In the genomic region with DNA sequence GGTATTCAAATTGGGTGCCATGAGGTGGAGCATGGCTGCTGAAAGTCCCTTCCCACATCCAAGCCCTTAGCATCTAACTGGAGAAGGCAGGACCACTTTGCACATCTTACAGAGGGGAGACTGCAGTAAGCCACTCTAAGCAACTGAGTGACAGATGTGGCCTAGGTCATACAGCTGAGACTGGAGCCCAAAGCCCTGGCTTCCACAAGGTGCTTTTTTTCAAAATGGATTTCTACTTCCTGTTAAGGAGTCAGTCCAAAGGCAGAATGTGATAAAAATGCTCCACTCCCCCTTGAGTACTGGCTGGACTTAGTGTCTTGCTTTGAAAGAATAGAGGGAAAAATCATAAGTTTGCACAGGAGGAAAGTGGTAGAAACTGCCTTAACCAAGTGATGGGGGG, we compare ENCODE assay signal across 34 cellular contexts.
"Had no signal": no experiment of that assay in that cellular context is flagged by ENCODE, and none has a peak within 500 bp of the region (broad histone marks: within the 10 kb centered on the region; RNA-seq: fewer than 3 reads in every experiment).

No MANE protein-coding gene starts in this region.

- H3K27ac ChIP-seq: adrenal gland, body of pancreas, brain microvascular endothelial cell, breast epithelium, VCaP had no signal

- H3K9me3 Mint-ChIP-seq: activated B cell treated with CpG ODN at 0.5 μM for 24 hours; activated CD4-positive, alpha-beta memory T cell treated with anti-CD3 and anti-CD28 coated beads for 36 hours; activated CD4-positive, alpha-beta T cell treated with anti-CD3 and anti-CD28 coated beads, Interleukin-2, amount 10 ng/mL, durations not matched to agents 24 days and 14 days; activated CD8-positive, alpha-beta T cell treated with anti-CD3 and anti-CD28 coated beads for 36 hours; activated naive CD4-positive, alpha-beta T cell treated with anti-CD3 and anti-CD28 coated beads for 36 hours; activated naive CD4-positive, alpha-beta T cell treated with anti-CD3 and anti-CD28 coated beads, Interleukin-2, amount 50 U/mL, for 72 hours; activated naive CD8-positive, alpha-beta T cell treated with anti-CD3 and anti-CD28 coated beads for 36 hours; activated T-cell treated with anti-CD3 and anti-CD28 coated beads, Interleukin-2, amount 50 U/mL, for 4 hours; activated T-cell treated with anti-CD3 and anti-CD28 coated beads, Interleukin-2, amount 50 U/mL, for 72 hours; activated T-helper 1 cell treated with anti-CD3 and anti-CD28 coated beads, Interleukin-12 subunit alpha, Interleukin-12 subunit beta, Interleukin-2, Interleukin-4 antibody, amounts not matched to agents 30 ng/mL and 10 ng/mL and 1 ng/mL, durations not matched to agents 14 hours and 24 hours and 36 hours; activated T-helper 17 cell treated with anti-CD3 and anti-CD28 coated beads, Interleukin-2, amount 50 U/mL, for 72 hours; T-helper 1 cell treated with Interleukin-12 subunit alpha and Interleukin-12 subunit beta and Interleukin-4 antibody, amounts not matched to agents 30 μg/mL and 1 μg/mL, for 36 hours; T-helper 2 cell treated with Interferon-gamma antibody and Interleukin-4, amounts not matched to agents 5 μg/mL and 100 μg/mL, for 36 hours had no signal

- H3K27me3 ChIP-seq: adrenal gland, body of pancreas, brain microvascular endothelial cell, breast epithelium had no signal

- H3K36me3 ChIP-seq: adrenal gland, brain microvascular endothelial cell, breast epithelium had no signal

- H3K4me1 Mint-ChIP-seq: activated B cell treated with CpG ODN at 0.5 μM for 24 hours; activated CD4-positive, alpha-beta T cell treated with anti-CD3 and anti-CD28 coated beads, Interleukin-2, amount 10 ng/mL, durations not matched to agents 24 days and 14 days; activated naive CD8-positive, alpha-beta T cell treated with anti-CD3 and anti-CD28 coated beads for 36 hours; activated T-helper 17 cell treated with anti-CD3 and anti-CD28 coated beads, Interleukin-2, amount 50 U/mL, for 72 hours had no signal

- H3K9me3 ChIP-seq: adrenal gland, body of pancreas, breast epithelium had no signal

- H3K27ac Mint-ChIP-seq: activated B cell treated with CpG ODN at 0.5 μM for 24 hours; activated CD4-positive, alpha-beta memory T cell treated with anti-CD3 and anti-CD28 coated beads for 36 hours; activated CD4-positive, alpha-beta T cell treated with anti-CD3 and anti-CD28 coated beads, Interleukin-2, amount 10 ng/mL, durations not matched to agents 24 days and 14 days; activated CD8-positive, alpha-beta T cell treated with anti-CD3 and anti-CD28 coated beads for 36 hours; activated naive CD4-positive, alpha-beta T cell treated with anti-CD3 and anti-CD28 coated beads for 36 hours; activated naive CD4-positive, alpha-beta T cell treated with anti-CD3 and anti-CD28 coated beads, Interleukin-2, amount 50 U/mL, for 72 hours; activated naive CD8-positive, alpha-beta T cell treated with anti-CD3 and anti-CD28 coated beads for 36 hours; activated T-cell treated with anti-CD3 and anti-CD28 coated beads, Interleukin-2, amount 50 U/mL, for 72 hours; activated T-helper 1 cell treated with anti-CD3 and anti-CD28 coated beads, Interleukin-12 subunit alpha, Interleukin-12 subunit beta, Interleukin-2, Interleukin-4 antibody, amounts not matched to agents 30 ng/mL and 10 ng/mL and 1 ng/mL, durations not matched to agents 14 hours and 24 hours and 36 hours; activated T-helper 17 cell treated with anti-CD3 and anti-CD28 coated beads, Interleukin-2, amount 50 U/mL, for 72 hours; T-helper 1 cell treated with Interleukin-12 subunit alpha and Interleukin-12 subunit beta and Interleukin-4 antibody, amounts not matched to agents 30 μg/mL and 1 μg/mL, for 36 hours; T-helper 2 cell treated with Interferon-gamma antibody and Interleukin-4, amounts not matched to agents 5 μg/mL and 100 μg/mL, for 36 hours had no signal

- DNase-seq: activated B cell treated with CpG ODN at 0.5 μM for 24 hours; activated CD4-positive, alpha-beta memory T cell treated with anti-CD3 and anti-CD28 coated beads for 36 hours; activated CD4-positive, alpha-beta T cell treated with anti-CD3 and anti-CD28 coated beads for 4 hours; activated CD4-positive, alpha-beta T cell treated with anti-CD3 and anti-CD28 coated beads, Interleukin-2, amount 10 ng/mL, durations not matched to agents 24 days and 14 days; activated CD4-positive, alpha-beta T cell treated with anti-CD3 and anti-CD28 coated beads, Interleukin-2, amount 50 U/mL, for 1 hour; activated CD4-positive, alpha-beta T cell treated with anti-CD3 and anti-CD28 coated beads, Interleukin-2, amount 50 U/mL, for 4 hours; activated CD4-positive, CD25-positive, alpha-beta regulatory T cell treated with anti-CD3 and anti-CD28 coated beads, Interleukin-2, amount 50 U/mL, for 72 hours; activated CD8-positive, alpha-beta memory T cell treated with anti-CD3 and anti-CD28 coated beads, Interleukin-2, amount 50 U/mL, for 4 hours; activated CD8-positive, alpha-beta T cell treated with anti-CD3 and anti-CD28 coated beads for 36 hours; activated effector memory CD4-positive, alpha-beta T cell treated with anti-CD3 and anti-CD28 coated beads, Interleukin-2, amount 50 U/mL, for 16 hours; activated gamma-delta T cell treated with Interleukin-2 at 50 U/mL for 16 hours; activated naive CD4-positive, alpha-beta T cell; activated naive CD4-positive, alpha-beta T cell treated with anti-CD3 and anti-CD28 coated beads for 36 hours; activated naive CD4-positive, alpha-beta T cell treated with anti-CD3 and anti-CD28 coated beads, Interleukin-2, amount 50 U/mL, for 16 hours; activated naive CD8-positive, alpha-beta T cell treated with anti-CD3 and anti-CD28 coated beads for 36 hours; activated T-cell treated with anti-CD3 and anti-CD28 coated beads for 4 hours; activated T-cell treated with anti-CD3 and anti-CD28 coated beads, Interleukin-2, amount 50 U/mL, for 1 hour; activated T-cell treated with anti-CD3 and anti-CD28 coated beads, Interleukin-2, amount 50 U/mL, for 4 hours; activated T-cell treated with anti-CD3 and anti-CD28 coated beads, Interleukin-2, amount 50 U/mL, for 72 hours; adrenal gland; amniotic stem cell; aorta; body of pancreas; brain microvascular endothelial cell; central memory CD4-positive, alpha-beta T cell; T-helper 2 cell; T-helper 9 cell had no signal

- H3K4me3 Mint-ChIP-seq: activated B cell treated with CpG ODN at 0.5 μM for 24 hours; activated CD4-positive, alpha-beta memory T cell treated with anti-CD3 and anti-CD28 coated beads for 36 hours; activated CD4-positive, alpha-beta T cell treated with anti-CD3 and anti-CD28 coated beads, Interleukin-2, amount 10 ng/mL, durations not matched to agents 24 days and 14 days; activated CD8-positive, alpha-beta T cell treated with anti-CD3 and anti-CD28 coated beads for 36 hours; activated naive CD4-positive, alpha-beta T cell treated with anti-CD3 and anti-CD28 coated beads for 36 hours; activated naive CD8-positive, alpha-beta T cell treated with anti-CD3 and anti-CD28 coated beads for 36 hours; activated T-cell treated with anti-CD3 and anti-CD28 coated beads, Interleukin-2, amount 50 U/mL, for 4 hours; activated T-cell treated with anti-CD3 and anti-CD28 coated beads, Interleukin-2, amount 50 U/mL, for 72 hours; activated T-helper 1 cell treated with anti-CD3 and anti-CD28 coated beads, Interleukin-12 subunit alpha, Interleukin-12 subunit beta, Interleukin-2, Interleukin-4 antibody, amounts not matched to agents 30 ng/mL and 10 ng/mL and 1 ng/mL, durations not matched to agents 14 hours and 24 hours and 36 hours; activated T-helper 17 cell treated with anti-CD3 and anti-CD28 coated beads, Interleukin-2, amount 50 U/mL, for 72 hours; T-helper 1 cell treated with Interleukin-12 subunit alpha and Interleukin-12 subunit beta and Interleukin-4 antibody, amounts not matched to agents 30 μg/mL and 1 μg/mL, for 36 hours; T-helper 2 cell treated with Interferon-gamma antibody and Interleukin-4, amounts not matched to agents 5 μg/mL and 100 μg/mL, for 36 hours had no signal

- H3K4me1 ChIP-seq: adrenal gland, body of pancreas, breast epithelium had no signal

- H3K4me3 ChIP-seq: adrenal gland, body of pancreas, breast epithelium had no signal

- H3K36me3 Mint-ChIP-seq: activated CD4-positive, alpha-beta memory T cell treated with anti-CD3 and anti-CD28 coated beads for 36 hours; activated naive CD4-positive, alpha-beta T cell treated with anti-CD3 and anti-CD28 coated beads, Interleukin-2, amount 50 U/mL, for 72 hours; activated naive CD8-positive, alpha-beta T cell treated with anti-CD3 and anti-CD28 coated beads for 36 hours had no signal

- H3K27me3 Mint-ChIP-seq: activated B cell treated with CpG ODN at 0.5 μM for 24 hours; activated CD4-positive, alpha-beta memory T cell treated with anti-CD3 and anti-CD28 coated beads for 36 hours; activated CD4-positive, alpha-beta T cell treated with anti-CD3 and anti-CD28 coated beads, Interleukin-2, amount 10 ng/mL, durations not matched to agents 24 days and 14 days; activated CD8-positive, alpha-beta T cell treated with anti-CD3 and anti-CD28 coated beads for 36 hours had no signal
